8 cellular contexts compared by ENCODE assay signal in the genomic region with DNA sequence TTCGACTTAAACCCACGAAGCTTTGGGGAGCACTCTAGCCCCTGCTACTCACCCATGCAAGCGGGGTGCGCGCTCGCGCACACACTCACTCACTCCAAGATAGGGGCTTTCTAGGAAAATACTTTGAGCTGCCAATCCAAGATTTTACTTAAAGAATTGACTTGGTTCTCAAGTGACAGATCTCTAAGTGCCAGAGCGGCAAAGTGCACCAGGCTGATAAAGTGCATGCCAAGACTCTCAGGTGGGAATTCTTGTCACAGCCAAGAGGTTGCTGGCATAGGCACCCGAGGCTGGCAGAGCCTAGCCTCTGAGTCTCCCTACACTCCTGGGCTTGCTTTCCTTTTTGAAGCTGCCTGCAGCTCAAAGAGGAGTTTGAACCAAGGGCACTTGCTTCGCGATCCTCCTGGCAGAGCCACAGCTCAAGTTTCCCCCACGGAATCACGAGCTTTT. TPM values are rescaled to one million over a fixed set of nuclear protein-coding genes. Genes with fewer than 3 reads are reported as not detected.
DNase-seq lines count a peak whose midpoint lies in the region; ATAC-seq, FAIRE-seq and TF ChIP-seq lines count a peak whose summit lies in the region.

No MANE protein-coding gene starts in this region.

- intact Hi-C loops in body of pancreas (cut with DNase I): no loop called here
- intact Hi-C loops in upper lobe of right lung (cut with DNase I): loop anchor here (10.0 kb wide), 1 partner anchor 98 kb away; no protein-coding TSS in a partner anchor

- H3K9ac ChIP-seq in liver (ENCODE audit: low read depth in 1 of 2, low read length in 2 of 2): peak overlapping the region; percentile 57 to 91

- TF ChIP-seq CTCF in 22Rv1 (IDR thresholded peaks at IDR 0.05): no peak
- TF ChIP-seq CTCF in body of pancreas (IDR thresholded peaks at IDR 0.05): no peak
- TF ChIP-seq CTCF in liver (IDR thresholded peaks at IDR 0.05; ENCODE audit: low read depth, low read length, missing input control): no peak
- TF ChIP-seq CTCF in upper lobe of right lung (IDR thresholded peaks at IDR 0.05): no peak

- no peak for TF ChIP-seq RAD21 in liver (IDR thresholded peaks at IDR 0.05)

- no peak for FAIRE-seq in H54 (lab: Jason Lieb, UNC)

- DNase-seq in HK-2 (ENCODE audit: unreplicated experiment) (peak; percentile 33), body of pancreas (peak; percentile 56 to 80 (median 76)), upper lobe of right lung (no peak), NCI-H226 (no peak), H54 (ENCODE audit: insufficient read length, low spot score) (no peak)
- no peak for DNase-seq in activated effector memory CD4-positive, alpha-beta T cell treated with anti-CD3 and anti-CD28 coated beads, Interleukin-2, amount 50 U/mL, for 16 hours

- H3K4me3 ChIP-seq in body of pancreas: peak overlapping the region; percentile 51 to 82
- peak overlapping the region; percentile 51 to 73 (median 63) for H3K4me3 ChIP-seq in liver (ENCODE audit: low read depth in 1 of 3, low read length in 3 of 3)
- peak overlapping the region; percentile 66 for H3K4me3 ChIP-seq in upper lobe of right lung

- H3K4me1 ChIP-seq in body of pancreas (peaks cover 48% of the 10 kb centered on the region), liver (ENCODE audit: control insufficient read depth in 4 of 4, insufficient read depth in 4 of 4, low read length in 3 of 4) (peaks cover 6 to 36% (median 19%) of the 10 kb centered on the region in 4 donors), upper lobe of right lung (peaks cover 42% of the 10 kb centered on the region)

- H3K9me3 ChIP-seq in body of pancreas: no peaks in the 10 kb centered on the region
- H3K9me3 ChIP-seq in liver (ENCODE audit: control insufficient read depth in 4 of 4, low read length in 3 of 4): no peaks in the 10 kb centered on the region
- no peaks in the 10 kb centered on the region for H3K9me3 ChIP-seq in upper lobe of right lung

- H3K27ac ChIP-seq in 22Rv1 (peak overlapping the region; percentile 86), body of pancreas (peak overlapping the region; percentile 75 to 92 (median 84)), liver (ENCODE audit: low read depth in 1 of 2, low read length in 2 of 2) (peak overlapping the region; percentile 84 to 96), upper lobe of right lung (peak overlapping the region; percentile 79)

- H3K27me3 ChIP-seq in body of pancreas: peaks cover 0 to 6% of the 10 kb centered on the region in 2 donors
- H3K27me3 ChIP-seq in liver (ENCODE audit: control insufficient read depth in 4 of 4, insufficient read depth in 4 of 4, low read length in 3 of 4): no peaks in the 10 kb centered on the region
- peaks cover 2% of the 10 kb centered on the region for H3K27me3 ChIP-seq in upper lobe of right lung

- 4 to 14% methylated on average over 11 to 13 of the region's 13 CpGs for WGBS in body of pancreas, 2 donors
- 35% methylated on average over 13 of the region's 13 CpGs for WGBS in liver

- ATAC-seq in body of pancreas (peak; percentile 16), upper lobe of right lung (peak; percentile 29)

- H3K36me3 ChIP-seq in body of pancreas (replicated peaks in 1 of 2; ENCODE audit: insufficient read depth in 1 of 2, low read depth in 2 of 2) (no peaks in the 10 kb centered on the region), liver (ENCODE audit: control insufficient read depth in 4 of 4, insufficient read depth in 3 of 4, low read depth in 1 of 4, low read length in 3 of 4) (no peaks in the 10 kb centered on the region), upper lobe of right lung (no peaks in the 10 kb centered on the region)

- TF ChIP-seq POLR2A in body of pancreas (IDR thresholded peaks at IDR 0.05) (no peak), H54 (IDR thresholded peaks at IDR 0.05; ENCODE audit: low read depth, low read length) (no peak)

TF ChIP-seq in liver, 16 proteins besides CTCF, POLR2A, EP300 and RAD21:
- TF ChIP-seq YY1 (IDR thresholded peaks at IDR 0.05): no peak
- TF ChIP-seq EGR1 (IDR thresholded peaks at IDR 0.05; ENCODE audit: low read depth in 2 of 2): no peak
- no peak for TF ChIP-seq JUND (IDR thresholded peaks at IDR 0.05)
- TF ChIP-seq TAF1 (conservative IDR thresholded peaks at IDR 0.05): no peak
- TF ChIP-seq SP1 (IDR thresholded peaks at IDR 0.05): no peak
- TF ChIP-seq, protein P1, sequence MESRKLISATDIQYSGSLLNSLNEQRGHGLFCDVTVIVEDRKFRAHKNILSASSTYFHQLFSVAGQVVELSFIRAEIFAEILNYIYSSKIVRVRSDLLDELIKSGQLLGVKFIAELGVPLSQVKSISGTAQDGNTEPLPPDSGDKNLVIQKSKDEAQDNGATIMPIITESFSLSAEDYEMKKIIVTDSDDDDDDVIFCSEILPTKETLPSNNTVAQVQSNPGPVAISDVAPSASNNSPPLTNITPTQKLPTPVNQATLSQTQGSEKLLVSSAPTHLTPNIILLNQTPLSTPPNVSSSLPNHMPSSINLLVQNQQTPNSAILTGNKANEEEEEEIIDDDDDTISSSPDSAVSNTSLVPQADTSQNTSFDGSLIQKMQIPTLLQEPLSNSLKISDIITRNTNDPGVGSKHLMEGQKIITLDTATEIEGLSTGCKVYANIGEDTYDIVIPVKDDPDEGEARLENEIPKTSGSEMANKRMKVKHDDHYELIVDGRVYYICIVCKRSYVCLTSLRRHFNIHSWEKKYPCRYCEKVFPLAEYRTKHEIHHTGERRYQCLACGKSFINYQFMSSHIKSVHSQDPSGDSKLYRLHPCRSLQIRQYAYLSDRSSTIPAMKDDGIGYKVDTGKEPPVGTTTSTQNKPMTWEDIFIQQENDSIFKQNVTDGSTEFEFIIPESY (IDR thresholded peaks at IDR 0.05): no peak
- no peak for TF ChIP-seq HNF4G (IDR thresholded peaks at IDR 0.05)
- TF ChIP-seq FOXA2 (IDR thresholded peaks at IDR 0.05): no peak
- TF ChIP-seq, protein P2, sequence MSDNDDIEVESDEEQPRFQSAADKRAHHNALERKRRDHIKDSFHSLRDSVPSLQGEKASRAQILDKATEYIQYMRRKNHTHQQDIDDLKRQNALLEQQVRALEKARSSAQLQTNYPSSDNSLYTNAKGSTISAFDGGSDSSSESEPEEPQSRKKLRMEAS (IDR thresholded peaks at IDR 0.05): no peak
- TF ChIP-seq, protein P3, sequence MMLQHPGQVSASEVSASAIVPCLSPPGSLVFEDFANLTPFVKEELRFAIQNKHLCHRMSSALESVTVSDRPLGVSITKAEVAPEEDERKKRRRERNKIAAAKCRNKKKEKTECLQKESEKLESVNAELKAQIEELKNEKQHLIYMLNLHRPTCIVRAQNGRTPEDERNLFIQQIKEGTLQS (IDR thresholded peaks at IDR 0.05): no peak
- TF ChIP-seq HNF4A (conservative IDR thresholded peaks at IDR 0.05): no peak
- TF ChIP-seq RXRA (IDR thresholded peaks at IDR 0.05): no peak
- TF ChIP-seq, protein P4, sequence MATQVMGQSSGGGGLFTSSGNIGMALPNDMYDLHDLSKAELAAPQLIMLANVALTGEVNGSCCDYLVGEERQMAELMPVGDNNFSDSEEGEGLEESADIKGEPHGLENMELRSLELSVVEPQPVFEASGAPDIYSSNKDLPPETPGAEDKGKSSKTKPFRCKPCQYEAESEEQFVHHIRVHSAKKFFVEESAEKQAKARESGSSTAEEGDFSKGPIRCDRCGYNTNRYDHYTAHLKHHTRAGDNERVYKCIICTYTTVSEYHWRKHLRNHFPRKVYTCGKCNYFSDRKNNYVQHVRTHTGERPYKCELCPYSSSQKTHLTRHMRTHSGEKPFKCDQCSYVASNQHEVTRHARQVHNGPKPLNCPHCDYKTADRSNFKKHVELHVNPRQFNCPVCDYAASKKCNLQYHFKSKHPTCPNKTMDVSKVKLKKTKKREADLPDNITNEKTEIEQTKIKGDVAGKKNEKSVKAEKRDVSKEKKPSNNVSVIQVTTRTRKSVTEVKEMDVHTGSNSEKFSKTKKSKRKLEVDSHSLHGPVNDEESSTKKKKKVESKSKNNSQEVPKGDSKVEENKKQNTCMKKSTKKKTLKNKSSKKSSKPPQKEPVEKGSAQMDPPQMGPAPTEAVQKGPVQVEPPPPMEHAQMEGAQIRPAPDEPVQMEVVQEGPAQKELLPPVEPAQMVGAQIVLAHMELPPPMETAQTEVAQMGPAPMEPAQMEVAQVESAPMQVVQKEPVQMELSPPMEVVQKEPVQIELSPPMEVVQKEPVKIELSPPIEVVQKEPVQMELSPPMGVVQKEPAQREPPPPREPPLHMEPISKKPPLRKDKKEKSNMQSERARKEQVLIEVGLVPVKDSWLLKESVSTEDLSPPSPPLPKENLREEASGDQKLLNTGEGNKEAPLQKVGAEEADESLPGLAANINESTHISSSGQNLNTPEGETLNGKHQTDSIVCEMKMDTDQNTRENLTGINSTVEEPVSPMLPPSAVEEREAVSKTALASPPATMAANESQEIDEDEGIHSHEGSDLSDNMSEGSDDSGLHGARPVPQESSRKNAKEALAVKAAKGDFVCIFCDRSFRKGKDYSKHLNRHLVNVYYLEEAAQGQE (IDR thresholded peaks at IDR 0.05): no peak

RNA-seq across cellular contexts. Expression of a gene that starts 2.6 kb away (rescaled TPM):
- total RNA-seq in body of pancreas (10 to 100 TPM; 52.7 to 85.4 TPM), liver (10 to 100 TPM; 12.8 to 32.6 TPM), upper lobe of right lung (24.5 TPM)
- 10 to 100 TPM in 1 of 2 donors, 1 to 10 TPM in 1; 9.7 to 33.1 TPM for polyA plus RNA-seq in liver

RNA-seq across cellular contexts. Expression of a gene that starts 8.3 kb away (rescaled TPM):
- total RNA-seq in body of pancreas (10 to 100 TPM; 23.6 to 38.9 TPM), liver (10 to 100 TPM; 16.7 to 31.3 TPM), upper lobe of right lung (38.5 TPM)
- 10 to 100 TPM in 1 of 2 donors, 1 to 10 TPM in 1; 7.5 to 12.7 TPM for polyA plus RNA-seq in liver

Comparison
In these comparisons a context has a peak if more than half of its experiments do, and no peak if none do; other contexts are left out.
1. DNase-seq: peak in HK-2 (single experiment) and body of pancreas (4 of 4); none in upper lobe of right lung (single experiment), NCI-H226 (single experiment), H54 (single experiment) and activated effector memory CD4-positive, alpha-beta T cell treated with anti-CD3 and anti-CD28 coated beads, Interleukin-2, amount 50 U/mL, for 16 hours (single experiment).
2. Peak in every context shown above with its lines, with median percentiles within 50 percentile points of each other: H3K27ac ChIP-seq and H3K4me3 ChIP-seq.